In genomic region chr11:112506852-112507251, GRCh38 we compare ENCODE assay signal across 7 cellular contexts.
"Had no signal": no experiment of that assay in that cellular context is flagged by ENCODE, and none has a peak within 500 bp of the region (broad histone marks: within the 10 kb centered on the region; RNA-seq: fewer than 3 reads in every experiment).

No MANE protein-coding gene starts in this region.

- H3K4me2 ChIP-seq: GM23338 had no signal

- ATAC-seq: K562 had no signal

- H3K4me3 ChIP-seq: GM23338, K562 had no signal

- DNase-seq: H9, HCEC 1CT, IMR-90 had no signal

- FAIRE-seq: H1, H54, K562 had no signal

- H2AFZ ChIP-seq: GM23338 had no signal
